In the genomic region with DNA sequence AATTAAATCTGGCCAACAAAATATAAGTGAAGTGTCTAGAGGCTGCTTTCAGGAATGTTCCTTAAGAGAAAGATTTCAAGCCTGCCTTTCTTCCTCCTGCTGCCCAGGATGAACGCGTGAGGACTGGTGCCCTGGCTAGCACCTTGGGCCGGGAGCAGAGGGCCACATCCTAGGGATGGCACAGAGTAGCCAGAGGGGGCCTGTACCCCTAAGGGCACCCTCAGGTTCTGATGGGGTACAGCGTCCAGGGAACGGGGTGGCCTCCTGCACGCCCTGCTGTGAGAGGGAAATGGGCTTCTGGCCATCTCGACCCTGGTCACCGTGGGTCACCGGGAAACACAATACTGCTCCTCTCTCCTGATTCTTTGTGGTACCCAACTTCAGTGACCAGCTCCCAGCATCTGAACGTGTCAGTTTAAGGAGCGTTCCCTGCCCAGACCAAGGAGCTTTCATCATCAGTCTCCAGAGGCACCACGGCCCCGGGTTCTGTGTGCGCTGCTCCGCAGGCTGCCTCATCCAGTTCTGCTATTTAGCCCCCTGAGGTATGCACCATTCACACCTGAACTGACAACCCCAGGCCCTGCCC, we compare ENCODE assay signal across 17 cellular contexts.
"Had no signal": no experiment of that assay in that cellular context is flagged by ENCODE, and none has a peak within 500 bp of the region (broad histone marks: within the 10 kb centered on the region; RNA-seq: fewer than 3 reads in every experiment).

No MANE protein-coding gene starts in this region.

- DNase-seq: activated CD4-positive, alpha-beta memory T cell treated with anti-CD3 and anti-CD28 coated beads for 36 hours; activated CD4-positive, alpha-beta T cell treated with anti-CD3 and anti-CD28 coated beads for 1 hour; activated gamma-delta T cell treated with Interleukin-2 at 50 U/mL for 16 hours; activated naive CD8-positive, alpha-beta T cell treated with anti-CD3 and anti-CD28 coated beads for 36 hours; activated T-cell treated with anti-CD3 and anti-CD28 coated beads, Interleukin-2, amount 50 U/mL, for 48 hours; colonic mucosa; hippocampal formation; kidney glomerular epithelial cell; naive thymus-derived CD4-positive, alpha-beta T cell; psoas muscle; sigmoid colon; stimulated activated CD4-positive, alpha-beta T cell treated with anti-CD3 and anti-CD28 coated beads, Interleukin-12 subunit alpha, Interleukin-12 subunit beta, amount 100 ng/mL, for 4 hours; stimulated activated CD4-positive, alpha-beta T cell treated with anti-CD3 and anti-CD28 coated beads, Interleukin-2, amount 100 ng/mL, for 48 hours; stimulated activated naive CD8-positive, alpha-beta T cell treated with anti-CD3 and anti-CD28 coated beads, Interleukin-15, Interleukin-2, amounts not matched to agents 100 U/mL and 50 U/mL, for 24 hours; T-helper 9 cell had no signal

- H3K36me3 ChIP-seq: colonic mucosa had no signal

- ATAC-seq: naive thymus-derived CD4-positive, alpha-beta T cell; stimulated activated naive CD8-positive, alpha-beta T cell treated with anti-CD3 and anti-CD28 coated beads, Interleukin-15, Interleukin-2, amounts not matched to agents 100 U/mL and 50 U/mL, for 24 hours had no signal

- H3K27me3 Mint-ChIP-seq: activated CD4-positive, alpha-beta memory T cell treated with anti-CD3 and anti-CD28 coated beads for 36 hours; activated naive CD8-positive, alpha-beta T cell treated with anti-CD3 and anti-CD28 coated beads for 36 hours had no signal

- H3K4me3 ChIP-seq: ascending aorta, colonic mucosa, lung, psoas muscle, sigmoid colon had no signal

- H3K4me3 Mint-ChIP-seq: activated CD4-positive, alpha-beta memory T cell treated with anti-CD3 and anti-CD28 coated beads for 36 hours; activated naive CD8-positive, alpha-beta T cell treated with anti-CD3 and anti-CD28 coated beads for 36 hours had no signal

- H3K27ac ChIP-seq: ascending aorta, colonic mucosa, psoas muscle had no signal

- H3K27ac Mint-ChIP-seq: activated CD4-positive, alpha-beta memory T cell treated with anti-CD3 and anti-CD28 coated beads for 36 hours; activated naive CD8-positive, alpha-beta T cell treated with anti-CD3 and anti-CD28 coated beads for 36 hours had no signal

- H3K9me3 Mint-ChIP-seq: activated CD4-positive, alpha-beta memory T cell treated with anti-CD3 and anti-CD28 coated beads for 36 hours; activated naive CD8-positive, alpha-beta T cell treated with anti-CD3 and anti-CD28 coated beads for 36 hours; naive thymus-derived CD4-positive, alpha-beta T cell had no signal

- H3K4me1 ChIP-seq: colonic mucosa had no signal

- H3K27me3 ChIP-seq: ascending aorta, colonic mucosa, sigmoid colon had no signal

- H3K9me3 ChIP-seq: ascending aorta, colonic mucosa, psoas muscle, sigmoid colon had no signal
